1 cellular context compared by ENCODE assay signal in the genomic region with DNA sequence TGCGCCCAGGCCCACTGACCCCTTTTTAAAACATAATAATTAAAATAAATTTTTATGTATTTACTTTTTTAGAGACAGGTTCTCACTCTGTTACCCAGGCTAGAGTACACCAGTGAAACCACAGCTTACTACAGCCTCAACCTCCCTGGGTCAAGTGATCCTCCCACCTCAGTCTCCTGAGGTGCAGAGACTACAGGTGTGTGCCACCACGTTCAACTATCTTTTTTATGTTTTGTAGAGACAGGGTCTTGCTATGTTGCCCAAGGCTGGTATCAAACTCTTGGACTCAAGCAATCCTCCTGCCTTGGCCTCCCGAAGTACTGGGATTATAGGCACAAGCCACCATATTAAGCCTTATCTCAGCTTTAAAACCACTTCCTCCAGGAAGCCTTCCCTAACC.
TF ChIP-seq lines count a peak whose summit lies in the region.

No MANE protein-coding gene starts in this region.

TF ChIP-seq in WTC11, 78 proteins besides CTCF, POLR2A, EP300 and RAD21 (continued from another document):
- TF ChIP-seq ZNF425 (CRISPR knock-in tag; conservative IDR thresholded peaks at IDR 0.05) (no peak), ZNF121 (CRISPR knock-in tag; IDR thresholded peaks at IDR 0.05) (no peak), IRF2 (CRISPR knock-in tag; IDR thresholded peaks at IDR 0.05; ENCODE audit: borderline replicate concordance, low read depth) (no peak), ARID4B (CRISPR knock-in tag; IDR thresholded peaks at IDR 0.05; ENCODE audit: borderline replicate concordance) (no peak), TEAD1 (CRISPR knock-in tag; IDR thresholded peaks at IDR 0.05) (no peak), CBFB (CRISPR knock-in tag; IDR thresholded peaks at IDR 0.05; ENCODE audit: low read depth) (no peak)
